In the genomic region with DNA sequence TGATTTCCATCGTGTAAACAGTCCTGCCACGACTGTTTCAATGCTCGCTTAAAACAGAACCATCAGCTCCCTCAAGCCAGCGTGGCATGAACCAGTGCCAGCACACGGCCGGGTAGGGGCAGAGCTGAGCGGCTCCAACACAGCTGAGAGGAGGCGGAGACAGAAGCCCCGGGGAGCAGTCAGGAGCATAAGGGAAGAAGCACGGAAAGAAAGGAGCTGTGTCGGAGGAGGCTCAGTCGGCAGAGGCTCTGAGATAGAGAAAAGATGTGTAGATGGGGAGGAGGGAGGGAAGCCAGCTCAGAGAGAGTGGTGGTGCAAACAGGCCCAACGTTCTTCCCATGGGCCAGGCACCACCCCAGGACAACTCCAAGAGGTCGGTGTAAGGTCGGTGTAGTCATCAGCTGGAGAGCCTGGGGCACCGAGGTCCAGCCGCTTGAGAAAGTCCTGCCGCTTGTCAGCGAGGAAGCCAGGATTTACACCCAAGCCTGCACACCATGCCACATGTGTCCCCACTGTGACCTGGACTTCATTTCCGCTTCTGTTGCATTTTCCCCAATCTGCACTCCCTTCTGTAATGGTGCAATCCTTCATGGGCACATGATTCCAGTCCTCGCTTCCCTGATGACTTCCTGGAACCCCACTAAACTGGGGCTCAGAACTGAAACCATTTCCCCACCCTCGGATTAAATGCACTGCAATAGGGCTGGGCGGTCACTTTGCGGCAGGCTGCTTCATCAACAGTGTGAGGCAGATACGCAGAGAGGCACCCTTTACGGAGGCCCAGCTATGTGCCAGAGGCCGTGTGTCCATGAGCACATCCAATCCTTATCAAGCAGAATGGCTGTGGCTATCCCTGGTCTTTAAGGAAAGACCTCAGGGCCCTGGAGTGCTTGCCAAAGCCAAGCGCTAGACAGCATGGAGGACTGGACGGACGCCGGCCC, we compare ENCODE assay signal across 9 cellular contexts. TPM values are rescaled to one million over a fixed set of nuclear protein-coding genes. Genes with fewer than 3 reads are reported as not detected.
DNase-seq lines count a peak whose midpoint lies in the region; ATAC-seq and TF ChIP-seq lines count a peak whose summit lies in the region.
"Had no signal": no experiment of that assay in that cellular context is flagged by ENCODE, and none has a peak within 500 bp of the region (broad histone marks: within the 10 kb centered on the region; RNA-seq: fewer than 3 reads in every experiment).

No MANE protein-coding gene starts in this region.

- no peak overlapping the region for H3K4me2 ChIP-seq in parathyroid adenoma (ENCODE audit: low read length)

- no peaks in the 10 kb centered on the region for H3K27me3 ChIP-seq in parathyroid adenoma (ENCODE audit: control insufficient read depth, insufficient read depth, low read length)

- DNase-seq in CD14-positive monocyte (ENCODE audit: low spot score) (peak; percentile 71), T1000 (lab: John Stamatoyannopoulos, UW) (peak; percentile 56), left cardiac atrium (peak; percentile 65), COLO668 (lab: John Stamatoyannopoulos, UW; ENCODE audit: unreplicated experiment) (no peak), activated gamma-delta T cell treated with Interleukin-2 at 50 U/mL for 16 hours (no peak), natural killer cell (no peak)
- DNase-seq in stimulated activated CD4-positive, alpha-beta T cell treated with anti-CD3 and anti-CD28 coated beads, Interleukin-4, amount 100 ng/mL, for 1 hour = no peak
- DNase-seq: NCI-H2081 treated with DMSO at 0.1 percent for 48 hours had no signal

- no peak for TF ChIP-seq CTCF in CD14-positive monocyte (IDR thresholded peaks at IDR 0.05)
- no peak for TF ChIP-seq CTCF in parathyroid adenoma (IDR thresholded peaks at IDR 0.05)
- no peak for TF ChIP-seq CTCF in natural killer cell (IDR thresholded peaks at IDR 0.05)

- H3K9me3 ChIP-seq in parathyroid adenoma (ENCODE audit: control insufficient read depth, low read length) = no peaks in the 10 kb centered on the region

- no peak overlapping the region for H3K27ac ChIP-seq in parathyroid adenoma

- no peaks in the 10 kb centered on the region for H3K36me3 ChIP-seq in parathyroid adenoma (ENCODE audit: control insufficient read depth, insufficient read depth, low read length)

- intact Hi-C loops in CD14-positive monocyte (cut with micrococcal nuclease) = no loop called here
- intact Hi-C loops in left cardiac atrium (cut with DNase I) = no loop called here
- intact Hi-C loops in natural killer cell (cut with micrococcal nuclease) = no loop called here

- H3K27ac Mint-ChIP-seq in CD14-positive monocyte (peak overlapping the region; percentile 60 to 88 (median 74)), natural killer cell (no peak overlapping the region)

- H3K9me3 Mint-ChIP-seq in CD14-positive monocyte = peaks cover 3 to 11% (median 6%) of the 10 kb centered on the region in 7 donors
- H3K9me3 Mint-ChIP-seq in natural killer cell = peaks cover 0 to 4% of the 10 kb centered on the region in 2 donors

- H3K36me3 Mint-ChIP-seq in CD14-positive monocyte = no peaks in the 10 kb centered on the region
- H3K36me3 Mint-ChIP-seq in natural killer cell = peaks cover 7% of the 10 kb centered on the region

- H3K27me3 Mint-ChIP-seq in CD14-positive monocyte (ENCODE audit: low read depth in 3 of 3) (peaks cover 0 to 7% (median 3%) of the 10 kb centered on the region in 3 donors), natural killer cell (ENCODE audit: low read depth in 2 of 2) (peaks cover 0 to 13% of the 10 kb centered on the region in 2 donors)

- H3K4me3 ChIP-seq in parathyroid adenoma (ENCODE audit: low read depth, low read length) = no peak overlapping the region

- no peaks in the 10 kb centered on the region for H3K4me1 ChIP-seq in parathyroid adenoma

- H3K4me1 Mint-ChIP-seq in CD14-positive monocyte (peaks cover 39% of the 10 kb centered on the region), natural killer cell (peaks cover 0 to 4% of the 10 kb centered on the region in 2 donors)

- H3K9ac ChIP-seq in parathyroid adenoma = no peak overlapping the region

- no peaks in the 10 kb centered on the region for H3K79me2 ChIP-seq in parathyroid adenoma

- ATAC-seq in left cardiac atrium = peak; percentile 46 to 55
- no peak for ATAC-seq in natural killer cell

- H3K4me3 Mint-ChIP-seq in CD14-positive monocyte (peak overlapping the region; percentile 65 to 85), natural killer cell (no peak overlapping the region)

- H2AFZ ChIP-seq in parathyroid adenoma = peak overlapping the region; percentile 76

RNA-seq across cellular contexts. Expression of a gene that starts 43.5 kb away (rescaled TPM):
- not detected for polyA plus RNA-seq in CD14-positive monocyte
- under 1 TPM; 0.21 TPM for total RNA-seq in left cardiac atrium
- not detected for total RNA-seq in natural killer cell

Comparison
In these comparisons a context has a peak if more than half of its experiments do, and no peak if none do; other contexts are left out.
1. DNase-seq: peak in CD14-positive monocyte (single experiment), T1000 (single experiment) and left cardiac atrium (single experiment); none in COLO668 (single experiment), activated gamma-delta T cell treated with Interleukin-2 at 50 U/mL for 16 hours (single experiment), stimulated activated CD4-positive, alpha-beta T cell treated with anti-CD3 and anti-CD28 coated beads, Interleukin-4, amount 100 ng/mL, for 1 hour (single experiment) and natural killer cell (single experiment).
2. H3K27ac Mint-ChIP-seq: peak in CD14-positive monocyte (7 of 7); none in natural killer cell (0 of 2).
3. ATAC-seq: peak in left cardiac atrium (2 of 2); none in natural killer cell (0 of 3).